ENCODE assay signal across 1 cellular context in the genomic region with DNA sequence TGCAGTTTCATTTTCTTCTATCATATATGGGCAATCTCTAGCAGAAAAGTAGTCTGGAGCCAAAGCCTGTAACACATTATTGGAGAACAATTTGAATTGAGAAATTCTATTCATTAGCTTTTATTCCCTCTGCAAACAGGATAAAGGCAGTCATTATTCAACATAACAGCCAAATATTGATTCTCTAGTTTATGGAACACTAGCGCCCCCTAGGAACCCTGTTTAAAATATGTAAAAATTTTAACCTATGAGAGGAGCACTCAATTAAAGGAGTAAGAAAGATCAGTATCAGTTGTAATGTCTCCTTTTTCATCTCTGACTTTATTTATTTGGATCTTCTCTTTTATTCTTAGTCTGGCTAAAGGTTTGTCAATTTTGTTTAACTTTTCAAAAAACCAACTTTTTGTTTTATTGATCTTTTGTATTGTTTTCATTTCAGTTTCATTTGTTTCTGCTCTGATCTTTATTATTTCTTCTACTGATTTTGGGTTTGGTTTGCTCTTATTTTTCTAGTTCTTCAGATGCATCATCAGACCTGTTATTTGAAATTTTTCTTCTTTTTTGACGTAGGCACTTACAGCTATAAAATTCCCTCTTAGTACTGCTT.
TF ChIP-seq lines count a peak whose summit lies in the region.

No MANE protein-coding gene starts in this region.

TF ChIP-seq in A549, 52 proteins besides CTCF, POLR2A, EP300 and RAD21 (continued from another document):
- TF ChIP-seq, protein P1, sequence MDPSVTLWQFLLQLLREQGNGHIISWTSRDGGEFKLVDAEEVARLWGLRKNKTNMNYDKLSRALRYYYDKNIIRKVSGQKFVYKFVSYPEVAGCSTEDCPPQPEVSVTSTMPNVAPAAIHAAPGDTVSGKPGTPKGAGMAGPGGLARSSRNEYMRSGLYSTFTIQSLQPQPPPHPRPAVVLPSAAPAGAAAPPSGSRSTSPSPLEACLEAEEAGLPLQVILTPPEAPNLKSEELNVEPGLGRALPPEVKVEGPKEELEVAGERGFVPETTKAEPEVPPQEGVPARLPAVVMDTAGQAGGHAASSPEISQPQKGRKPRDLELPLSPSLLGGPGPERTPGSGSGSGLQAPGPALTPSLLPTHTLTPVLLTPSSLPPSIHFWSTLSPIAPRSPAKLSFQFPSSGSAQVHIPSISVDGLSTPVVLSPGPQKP (IDR thresholded peaks at IDR 0.05; ENCODE audit: low read depth, low read length), result no peak
TF ChIP-seq in A549: peak in this region for 0.
